24 cellular contexts compared by ENCODE assay signal in the genomic region with DNA sequence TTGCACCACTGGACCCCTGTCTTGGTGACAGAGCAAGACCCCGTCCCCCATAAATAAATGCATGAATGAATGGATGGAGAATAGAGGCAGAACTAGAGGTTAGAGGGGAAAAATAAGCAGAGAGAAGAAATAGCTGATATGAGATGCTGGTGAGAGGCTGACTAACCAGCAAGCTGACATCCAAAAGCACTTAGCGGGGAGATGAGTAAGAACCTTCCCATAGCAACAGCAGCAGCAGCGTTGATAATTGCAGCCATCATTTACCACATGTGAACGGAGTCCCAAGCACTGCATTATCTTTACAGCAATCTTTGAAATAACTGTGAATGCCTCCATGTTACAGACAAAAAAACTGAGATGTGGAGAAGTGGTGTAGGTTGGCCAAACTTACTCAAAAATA.
"Had no signal": no experiment of that assay in that cellular context is flagged by ENCODE, and none has a peak within 500 bp of the region (broad histone marks: within the 10 kb centered on the region; RNA-seq: fewer than 3 reads in every experiment).

No MANE protein-coding gene starts in this region.

- H3K9me3 ChIP-seq: heart left ventricle, neutrophil, thyroid gland, upper lobe of left lung had no signal

- H3K27me3 ChIP-seq: brain microvascular endothelial cell, neutrophil, ovary, thyroid gland, upper lobe of left lung had no signal

- H3K4me3 ChIP-seq: heart left ventricle, ovary, smooth muscle cell, thyroid gland, upper lobe of left lung had no signal

- DNase-seq: activated CD4-positive, alpha-beta T cell treated with anti-CD3 and anti-CD28 coated beads for 4 hours; activated CD4-positive, alpha-beta T cell treated with anti-CD3 and anti-CD28 coated beads, Interleukin-2, amount 50 U/mL, for 4 hours; activated effector memory CD4-positive, alpha-beta T cell treated with Interleukin-2 at 50 U/mL for 16 hours; activated naive CD4-positive, alpha-beta T cell treated with Interleukin-2 at 50 U/mL for 16 hours; activated T-cell treated with anti-CD3 and anti-CD28 coated beads for 4 hours; brain microvascular endothelial cell; central memory CD4-positive, alpha-beta T cell; endodermal cell; foreskin fibroblast; heart left ventricle; immature natural killer cell; kidney; left colon; ovary; stimulated activated CD4-positive, alpha-beta T cell treated with anti-CD3 and anti-CD28 coated beads, Interleukin-1b, Interleukin-23, amount 100 ng/mL, for 48 hours; stimulated activated CD4-positive, alpha-beta T cell treated with anti-CD3 and anti-CD28 coated beads, Interleukin-4, amount 100 ng/mL, for 4 hours; stimulated activated CD8-positive, alpha-beta memory T cell treated with anti-CD3 and anti-CD28 coated beads, Interleukin-4, amount 100 ng/mL, for 48 hours; stimulated activated naive CD8-positive, alpha-beta T cell treated with anti-CD3 and anti-CD28 coated beads, Interleukin-15, amount 100 ng/mL, for 72 hours; substantia nigra; thyroid gland; upper lobe of left lung had no signal

- H3K27ac ChIP-seq: brain microvascular endothelial cell, heart left ventricle, neutrophil, ovary, thyroid gland, upper lobe of left lung, VCaP had no signal

- H3K4me2 ChIP-seq: smooth muscle cell had no signal

- H3K4me1 ChIP-seq: heart left ventricle, thyroid gland, upper lobe of left lung had no signal

- H3K36me3 ChIP-seq: brain microvascular endothelial cell, heart left ventricle, neutrophil, ovary, thyroid gland, upper lobe of left lung had no signal
